ENCODE assay signal across 9 cellular contexts in the genomic region with DNA sequence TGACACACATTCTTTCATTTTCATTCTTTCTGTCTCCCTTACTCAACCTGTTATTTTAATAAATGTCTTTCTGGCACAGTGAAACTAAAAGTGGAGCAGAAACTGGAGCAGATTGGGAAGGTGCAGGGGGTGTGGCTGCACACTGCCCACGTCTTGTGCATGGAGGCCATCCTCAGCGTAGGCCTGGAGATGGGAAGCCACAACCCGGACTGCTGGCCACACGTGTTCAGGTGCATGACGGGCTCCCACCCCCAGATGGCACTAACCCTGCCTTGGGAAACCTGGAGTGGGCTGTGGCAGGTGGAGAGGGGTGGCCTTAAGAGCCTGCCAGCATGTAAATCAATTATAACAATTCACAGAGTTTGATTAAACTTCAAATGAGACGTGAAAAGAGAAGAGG.
A peak's percentile ranks its signal among the peaks of the same experiment; 100 is the strongest.
DNase-seq lines count a peak whose midpoint lies in the region; ATAC-seq and TF ChIP-seq lines count a peak whose summit lies in the region.
"Had no signal": no experiment of that assay in that cellular context is flagged by ENCODE, and none has a peak within 500 bp of the region (broad histone marks: within the 10 kb centered on the region; RNA-seq: fewer than 3 reads in every experiment).

No MANE protein-coding gene starts in this region.

- no peak for TF ChIP-seq POLR2A in lower leg skin (IDR thresholded peaks at IDR 0.05)

- H3K4me3 ChIP-seq in lower leg skin (ENCODE audit: low read depth, poor library complexity, severe bottlenecking): no peak overlapping the region

- DNase-seq in 8988T: peak; percentile 46
- DNase-seq in GM10266 (ENCODE audit: extremely low spot score): peak; percentile 43
- peak; percentile 43 for DNase-seq in NCI-H748 treated with DMSO at 0.1 percent for 48 hours (lab: John Stamatoyannopoulos, UW)
- peak; percentile 58 for DNase-seq in left ventricle myocardium superior
- no peak for DNase-seq in lower leg skin (ENCODE audit: low spot score in 2 of 2)
- DNase-seq in effector CD4-positive, alpha-beta T cell: no peak
- DNase-seq: stimulated activated CD4-positive, alpha-beta T cell treated with anti-CD3 and anti-CD28 coated beads, Interleukin-12 subunit alpha, Interleukin-12 subunit beta, amount 100 ng/mL, for 4 hours had no signal

- intact Hi-C loops in left ventricle myocardium superior (cut with micrococcal nuclease) (no loop called here), lower leg skin (cut with DNase I; ENCODE audit: low total_unique reads) (loop anchor here (10.0 kb wide), 1 partner anchor 175 kb away; no protein-coding TSS in a partner anchor)

- 60 to 67% methylated on average over 6 of the region's 6 CpGs for WGBS in lower leg skin, 2 donors

- TF ChIP-seq CTCF in GM10266 (IDR thresholded peaks at IDR 0.05; ENCODE audit: control insufficient read depth, insufficient read depth, low read depth, missing control alignments) (peak; percentile 16), lower leg skin (IDR thresholded peaks at IDR 0.05) (no peak)

- ATAC-seq in left ventricle myocardium superior (peak; percentile 79), HG02884 (IDR thresholded peaks at IDR 0.05; ENCODE audit: unreplicated experiment) (no peak)
- no peak for ATAC-seq in activated CD4-positive, CD25-positive, alpha-beta regulatory T cell treated with anti-CD3 and anti-CD28 coated beads, Interleukin-2, amount 50 U/mL, for 24 hours

Comparison
In these comparisons a context has a peak if more than half of its experiments do, and no peak if none do; other contexts are left out.
1. DNase-seq: peak in 8988T (single experiment), GM10266 (single experiment), NCI-H748 treated with DMSO at 0.1 percent for 48 hours (single experiment) and left ventricle myocardium superior (single experiment); none in lower leg skin (0 of 2) and effector CD4-positive, alpha-beta T cell (single experiment).